1 cellular context compared by ENCODE assay signal in genomic region chr1:44318097-44319088, GRCh38.
TF ChIP-seq lines count a peak whose summit lies in the region.

No MANE protein-coding gene starts in this region.

TF ChIP-seq in K562, 482 proteins besides CTCF, POLR2A, EP300 and RAD21 (continued from another document and continues in another):
- no peak for TF ChIP-seq AFF1 (IDR thresholded peaks at IDR 0.05; ENCODE audit: low read depth in 1 of 2, partially characterized antibody in 2 of 2)
- no peak for TF ChIP-seq ZNF324 (CRISPR knock-in tag; IDR thresholded peaks at IDR 0.05)
- TF ChIP-seq ZNF175 (CRISPR knock-in tag; IDR thresholded peaks at IDR 0.05; ENCODE audit: low read depth), result no peak
- TF ChIP-seq JUND (IDR thresholded peaks at IDR 0.05; ENCODE audit: borderline replicate concordance, low read depth, low read length), result 0 out of 2 replicates have a peak, but pooled peaks have one; percentile 39
- no peak for TF ChIP-seq JUND (tag; IDR thresholded peaks at IDR 0.05; ENCODE audit: borderline replicate concordance, low read depth, low read length)
- TF ChIP-seq ZEB2 (IDR thresholded peaks at IDR 0.05), result no peak
- TF ChIP-seq CBX2 (IDR thresholded peaks at IDR 0.05; ENCODE audit: insufficient read depth, low read length, poor library complexity, severe bottlenecking), result no peak
- TF ChIP-seq JUNB (CRISPR knock-in tag; conservative IDR thresholded peaks at IDR 0.05), result 0 out of 2 replicates have a peak, but pooled peaks have one; percentile 9
- no peak for TF ChIP-seq BRD9 (IDR thresholded peaks at IDR 0.05; ENCODE audit: low read depth, partially characterized antibody)
- no peak for TF ChIP-seq HLTF (IDR thresholded peaks at IDR 0.05)
- TF ChIP-seq ZNF449 (CRISPR knock-in tag; IDR thresholded peaks at IDR 0.05), result no peak
- peak; percentile 67 for TF ChIP-seq CTCFL (IDR thresholded peaks at IDR 0.05; ENCODE audit: borderline replicate concordance, insufficient read depth, low read depth, low read length, poor library complexity, severe bottlenecking)
- TF ChIP-seq ZFP1 (CRISPR knock-in tag; IDR thresholded peaks at IDR 0.05), result no peak
- TF ChIP-seq HBP1 (CRISPR knock-in tag; IDR thresholded peaks at IDR 0.05), result no peak
- no peak for TF ChIP-seq ZNF282 (CRISPR knock-in tag; IDR thresholded peaks at IDR 0.05)
- TF ChIP-seq ZMIZ1 (IDR thresholded peaks at IDR 0.05; ENCODE audit: low read depth in 2 of 2, low read length in 2 of 2), result no peak
- TF ChIP-seq MECOM (CRISPR knock-in tag; IDR thresholded peaks at IDR 0.05), result no peak
- peak; percentile 17 for TF ChIP-seq TBP (optimal IDR thresholded peaks at IDR 0.05; ENCODE audit: low read depth, low read length)
- TF ChIP-seq IRF1 (CRISPR knock-in tag; IDR thresholded peaks at IDR 0.05; ENCODE audit: borderline replicate concordance), result no peak
- TF ChIP-seq SAFB2 (IDR thresholded peaks at IDR 0.05; ENCODE audit: borderline replicate concordance, low read depth, low read length, severe bottlenecking), result no peak
- TF ChIP-seq RBM22 (IDR thresholded peaks at IDR 0.05; ENCODE audit: low read depth, low read length, poor library complexity, severe bottlenecking), result no peak
- TF ChIP-seq CHD4 (IDR thresholded peaks at IDR 0.05; ENCODE audit: insufficient read depth, insufficient replicate concordance, low read depth, low read length, poor library complexity, severe bottlenecking), result no peak
- TF ChIP-seq PRMT5 (CRISPR knock-in tag; IDR thresholded peaks at IDR 0.05), result no peak
- no peak for TF ChIP-seq BRF2 (IDR thresholded peaks at IDR 0.05; ENCODE audit: borderline replicate concordance, insufficient read depth, insufficient read length)
- 0 out of 2 replicates have a peak, but pooled peaks have one; percentile 5 for TF ChIP-seq KLF16 (IDR thresholded peaks at IDR 0.05)
- TF ChIP-seq ZKSCAN8 (CRISPR knock-in tag; IDR thresholded peaks at IDR 0.05), result no peak
- TF ChIP-seq GABPB2 (CRISPR knock-in tag; conservative IDR thresholded peaks at IDR 0.05), result no peak
- no peak for TF ChIP-seq SLC30A9 (CRISPR knock-in tag; IDR thresholded peaks at IDR 0.05)
- no peak for TF ChIP-seq ZFP91 (CRISPR knock-in tag; IDR thresholded peaks at IDR 0.05)
- TF ChIP-seq PRDM10 (IDR thresholded peaks at IDR 0.05; ENCODE audit: partially characterized antibody), result no peak
- 0 out of 2 replicates have a peak, but pooled peaks have one; percentile 14 for TF ChIP-seq ARID3A (IDR thresholded peaks at IDR 0.05; ENCODE audit: borderline replicate concordance, low read depth, low read length)
- TF ChIP-seq E2F3 (CRISPR knock-in tag; IDR thresholded peaks at IDR 0.05), result no peak
- TF ChIP-seq ZNF184 (CRISPR knock-in tag; IDR thresholded peaks at IDR 0.05), result no peak
- TF ChIP-seq ARNT (IDR thresholded peaks at IDR 0.05), result peak in 1 of 2 experiments; percentile 58; a peak in 1 of 4 replicates
- no peak for TF ChIP-seq ZNF551 (CRISPR knock-in tag; IDR thresholded peaks at IDR 0.05)
- TF ChIP-seq ZNF764 (CRISPR knock-in tag; IDR thresholded peaks at IDR 0.05; ENCODE audit: low read depth), result no peak
- TF ChIP-seq MCM2 (IDR thresholded peaks at IDR 0.05; ENCODE audit: low read depth), result no peak
